In the genomic region with DNA sequence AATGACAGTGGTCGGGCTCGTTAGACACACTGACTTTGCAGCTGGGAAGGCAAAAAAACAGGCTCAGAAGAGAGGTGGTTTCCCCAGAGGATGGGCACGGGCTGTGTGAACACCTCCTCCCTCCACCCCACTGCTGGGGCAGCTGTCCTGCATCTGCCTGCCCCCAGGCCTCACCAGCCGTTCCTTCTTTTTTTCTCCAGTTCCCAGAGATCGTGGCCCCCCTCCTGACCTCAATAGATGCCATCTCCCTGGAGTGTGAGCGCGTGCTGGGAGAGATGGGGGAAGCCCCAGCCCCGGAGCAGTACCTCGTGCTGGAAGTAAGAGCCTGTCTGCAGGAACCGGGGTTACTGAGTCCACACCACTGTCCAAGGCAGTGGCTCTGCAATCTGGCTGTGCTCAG, we compare ENCODE assay signal across 15 cellular contexts. TPM values are rescaled to one million over a fixed set of nuclear protein-coding genes. Genes with fewer than 3 reads are reported as not detected.
DNase-seq lines count a peak whose midpoint lies in the region; ATAC-seq and TF ChIP-seq lines count a peak whose summit lies in the region.
"Had no signal": no experiment of that assay in that cellular context is flagged by ENCODE, and none has a peak within 500 bp of the region (broad histone marks: within the 10 kb centered on the region; RNA-seq: fewer than 3 reads in every experiment).

No MANE protein-coding gene starts in this region.

- H3F3A ChIP-seq in SK-N-SH (replicated peaks; ENCODE audit: insufficient read depth), result peaks cover 3% of the 10 kb centered on the region

- no peak for TF ChIP-seq CTCF in SK-N-SH (IDR thresholded peaks at IDR 0.05)

- POLR2A ChIA-PET in SK-N-SH (lab: Yijun Ruan, JAX), result interaction anchor here (0.7 to 1.4 kb wide), 6 partner anchors 15 to 128 kb away, joined by 3 to 4 read pairs (median 3); partner anchors contain the start of genes MMAB and MVK

- peak in 1 of 2 experiments; percentile 83; a peak in 1 of 4 replicates for TF ChIP-seq EP300 in SK-N-SH (IDR thresholded peaks at IDR 0.05; ENCODE audit: borderline replicate concordance in 1 of 2, low read depth in 1 of 2, low read length in 1 of 2)

- WGBS in SK-N-SH (ENCODE audit: low lambda C conversion rate), result 66% methylated on average over 10 of the region's 10 CpGs

- H3K9me2 ChIP-seq in SK-N-SH, result no peaks in the 10 kb centered on the region

- peak overlapping the region in 1 of 2 experiments; percentile 77; a peak in 2 of 4 replicates for H3K27ac ChIP-seq in SK-N-SH (ENCODE audit: low read depth in 2 of 2, low read length in 1 of 2)
- H3K27ac ChIP-seq: C4-2B had no signal

- no peak overlapping the region for H2AFZ ChIP-seq in SK-N-SH (ENCODE audit: low read depth)

- H3K27me3 ChIP-seq in SK-N-SH (ENCODE audit: insufficient read depth), result no peaks in the 10 kb centered on the region

- peak; percentile 28 for TF ChIP-seq RAD21 in SK-N-SH (IDR thresholded peaks at IDR 0.05; ENCODE audit: low read length)

- H3K9ac ChIP-seq in SK-N-SH, result no peak overlapping the region

- no peaks in the 10 kb centered on the region for H4K20me1 ChIP-seq in SK-N-SH (ENCODE audit: insufficient read depth)

- no peak overlapping the region for H3K4me2 ChIP-seq in SK-N-SH

- no peak overlapping the region for H3K4me3 ChIP-seq in SK-N-SH (ENCODE audit: low read depth in 2 of 2, low read length in 1 of 2)

- no peaks in the 10 kb centered on the region for H3K9me3 ChIP-seq in SK-N-SH

- peak; percentile 58 for DNase-seq in NCI-H2171 treated with DMSO at 0.1 percent for 48 hours (lab: John Stamatoyannopoulos, UW)
- peak; percentile 93 for DNase-seq in SK-N-SH
- DNase-seq in islet precursor cell, result peak; percentile 50
- DNase-seq in retina, result peak; percentile 37
- no peak for DNase-seq in ecto neural progenitor cell (ENCODE audit: low spot score)
- DNase-seq in SK-N-DZ (ENCODE audit: low spot score), result no peak
- no peak for DNase-seq in cerebellar cortex (ENCODE audit: low spot score)
- DNase-seq: ACHN; CD4-positive, alpha-beta T cell; DMS153; DMS79 treated with DMSO at 0.1 percent for 48 hours; GF-D8; H9 had no signal

- H3K79me2 ChIP-seq in SK-N-SH (ENCODE audit: insufficient read depth), result no peaks in the 10 kb centered on the region

- peaks cover 0 to 36% of the 10 kb centered on the region in 2 experiments; a peak in 2 of 4 replicates for H3K4me1 ChIP-seq in SK-N-SH (ENCODE audit: control insufficient read depth in 1 of 2, insufficient read depth in 2 of 2, low read depth in 1 of 2, low read length in 1 of 2)

- CTCF ChIA-PET in SK-N-SH (lab: Yijun Ruan, JAX), result interaction anchor here (1.0 to 14.2 kb wide), 6 partner anchors 18 to 184 kb away, joined by 4 to 175 read pairs (median 8); partner anchors contain the start of genes FAM222A, MMAB and MVK

- H3K36me3 ChIP-seq in SK-N-SH (replicated peaks in 1 of 2; ENCODE audit: control insufficient read depth in 1 of 2, insufficient read depth in 2 of 2, low read length in 1 of 2), result peaks cover 0 to 12% of the 10 kb centered on the region in 2 experiments

- ATAC-seq in HG03354 (IDR thresholded peaks at IDR 0.05; ENCODE audit: poor library complexity, severe bottlenecking, unreplicated experiment), result no peak

TF ChIP-seq in SK-N-SH, 30 proteins besides CTCF, POLR2A, EP300 and RAD21:
- TF ChIP-seq CHD2 (IDR thresholded peaks at IDR 0.05; ENCODE audit: low read length, partially characterized antibody) (peak; percentile 69), GATA2 (CRISPR knock-in tag; IDR thresholded peaks at IDR 0.05) (peak; percentile 92), MAX (IDR thresholded peaks at IDR 0.05; ENCODE audit: low read depth) (no peak), MXI1 (IDR thresholded peaks at IDR 0.05; ENCODE audit: low read depth, low read length) (peak; percentile 75), FOXJ3 (CRISPR knock-in tag; IDR thresholded peaks at IDR 0.05) (peak; percentile 72; the same call in 1 of the 2 replicates), RCOR1 (IDR thresholded peaks at IDR 0.05; ENCODE audit: low read length) (peak; percentile 59; the same call in 1 of the 2 replicates)
TF ChIP-seq in SK-N-SH: peak in this region for 5.

RNA-seq across cellular contexts. Expression of gene MVK, which starts 17.4 kb away (rescaled TPM):
- polyA plus RNA-seq in SK-N-SH (2012; rRNA removed), result 6.3 and 7.0 TPM in 2 replicates
- polyA plus RNA-seq in SK-N-SH (2012; cell fraction: cytosol; rRNA removed), result 2.8 and 5.3 TPM in 2 replicates
- polyA plus RNA-seq in SK-N-SH (2012; cell fraction: nucleus; rRNA removed), result 9.3 and 10.3 TPM in 2 replicates
- 35.7 and 38.1 TPM in 2 replicates for polyA plus RNA-seq in SK-N-DZ (2014; cell fraction: cytosol; rRNA removed)
- 55.4 and 61.2 TPM in 2 replicates for polyA plus RNA-seq in SK-N-DZ (2014; cell fraction: nucleus; rRNA removed)

RNA-seq across cellular contexts. Expression of gene MMAB, which starts 17.7 kb away (rescaled TPM):
- 14.8 and 15.9 TPM in 2 replicates for polyA plus RNA-seq in SK-N-SH (2012; rRNA removed)
- 11.7 and 14.3 TPM in 2 replicates for polyA plus RNA-seq in SK-N-SH (2012; cell fraction: cytosol; rRNA removed)
- polyA plus RNA-seq in SK-N-SH (2012; cell fraction: nucleus; rRNA removed), result 18.6 and 20.3 TPM in 2 replicates
- polyA plus RNA-seq in SK-N-DZ (2014; cell fraction: cytosol; rRNA removed), result 64.6 and 81.1 TPM in 2 replicates
- 66.7 and 82.8 TPM in 2 replicates for polyA plus RNA-seq in SK-N-DZ (2014; cell fraction: nucleus; rRNA removed)

Comparison
In these comparisons a context has a peak if more than half of its experiments do, and no peak if none do; other contexts are left out.
1. DNase-seq: peak in NCI-H2171 treated with DMSO at 0.1 percent for 48 hours (single experiment), SK-N-SH (single experiment), islet precursor cell (single experiment) and retina (single experiment); none in ecto neural progenitor cell (single experiment), SK-N-DZ (single experiment) and cerebellar cortex (single experiment).